ENCODE assay signal across 27 cellular contexts in genomic region chr3:137471130-137471529, GRCh38.
DNase-seq lines count a peak whose midpoint lies in the region; ATAC-seq, FAIRE-seq and TF ChIP-seq lines count a peak whose summit lies in the region.
"Had no signal": no experiment of that assay in that cellular context is flagged by ENCODE, and none has a peak within 500 bp of the region (broad histone marks: within the 10 kb centered on the region; RNA-seq: fewer than 3 reads in every experiment).

No MANE protein-coding gene starts in this region.

- FAIRE-seq in GM12892 (lab: Jason Lieb, UNC) = peak; percentile 77
- FAIRE-seq: GM12891 had no signal

- DNase-seq in GM12892 (ENCODE audit: insufficient read length) (no peak), NOMO-1 treated with DMSO at 0.1 percent for 48 hours (lab: John Stamatoyannopoulos, UW; ENCODE audit: unreplicated experiment) (no peak), A172 (ENCODE audit: low spot score) (no peak)
- DNase-seq in stimulated activated CD4-positive, alpha-beta T cell treated with anti-CD3 and anti-CD28 coated beads, Interleukin-2, amount 100 ng/mL, for 24 hours = no peak
- DNase-seq: CD4-positive, alpha-beta memory T cell; DMS79; GM23248; HCEC 1CT; Kasumi-1; MG63; NCI-H1048; NCI-H1436; NCI-H1930; NCI-H226; NCI-H524; NCI-H82; PC-3; RPMI8226; SIG-M5; T-cell; T-helper 9 cell had no signal

- ATAC-seq in GM18907 (IDR thresholded peaks at IDR 0.05; ENCODE audit: unreplicated experiment) (peak; percentile 56), HG02588 (IDR thresholded peaks at IDR 0.05; ENCODE audit: unreplicated experiment) (peak; percentile 47), HG03432 (IDR thresholded peaks at IDR 0.05; ENCODE audit: unreplicated experiment) (peak; percentile 55), HG03439 (IDR thresholded peaks at IDR 0.05; ENCODE audit: unreplicated experiment) (no peak)
- ATAC-seq: PC-3, SK-N-SH treated with all-trans-retinoic acid at 6 μM for 48 hours, T-cell had no signal

- TF ChIP-seq POLR2A in GM12892 (IDR thresholded peaks at IDR 0.05; ENCODE audit: low read depth, low read length) = no peak
